ENCODE assay signal across 7 cellular contexts in genomic region chr19:46955114-46955812, GRCh38.
DNase-seq lines count a peak whose midpoint lies in the region; ATAC-seq lines count a peak whose summit lies in the region.

No MANE protein-coding gene starts in this region.

- H3K27me3 Mint-ChIP-seq in dendritic cell treated with granulocyte-macrophage colony-stimulating factor and Interleukin-4, amounts not matched to agents 40 ng/mL and 50 ng/mL, for 4 days = no peaks in the 10 kb centered on the region

- H3K27ac ChIP-seq in rectal smooth muscle tissue (ENCODE audit: low read depth, low read length) = no peak overlapping the region

- no peaks in the 10 kb centered on the region for H3K27me3 ChIP-seq in rectal smooth muscle tissue (ENCODE audit: control insufficient read depth, insufficient read depth, low read length)

- H3K9ac ChIP-seq in rectal smooth muscle tissue (ENCODE audit: low read length) = no peak overlapping the region

- peaks cover 20% of the 10 kb centered on the region for H3K36me3 Mint-ChIP-seq in dendritic cell treated with granulocyte-macrophage colony-stimulating factor and Interleukin-4, amounts not matched to agents 40 ng/mL and 50 ng/mL, for 4 days (ENCODE audit: low read depth)

- no peaks in the 10 kb centered on the region for H3K9me3 Mint-ChIP-seq in dendritic cell treated with granulocyte-macrophage colony-stimulating factor and Interleukin-4, amounts not matched to agents 40 ng/mL and 50 ng/mL, for 4 days

- H3K4me3 ChIP-seq in rectal smooth muscle tissue (ENCODE audit: low read length) = peak overlapping the region; percentile 12

- DNase-seq in T-helper 1 cell (peak in 3 of 5 donors; percentile 22 to 85 (median 26)), NCI-H2171 treated with DMSO at 0.1 percent for 48 hours (lab: John Stamatoyannopoulos, UW) (no peak), DMS 273 (lab: John Stamatoyannopoulos, UW; ENCODE audit: unreplicated experiment) (no peak), activated gamma-delta T cell treated with Interleukin-2 at 50 U/mL for 16 hours (no peak)

- no peaks in the 10 kb centered on the region for H3K36me3 ChIP-seq in rectal smooth muscle tissue (ENCODE audit: control insufficient read depth, insufficient read depth, low read length)

- peaks cover 28% of the 10 kb centered on the region for H3K4me1 Mint-ChIP-seq in dendritic cell treated with granulocyte-macrophage colony-stimulating factor and Interleukin-4, amounts not matched to agents 40 ng/mL and 50 ng/mL, for 4 days (ENCODE audit: low read depth)

- intact Hi-C loops in dendritic cell treated with granulocyte-macrophage colony-stimulating factor and Interleukin-4, amounts not matched to agents 40 ng/mL and 50 ng/mL, for 4 days (cut with micrococcal nuclease) = no loop called here

- peak; percentile 39 for ATAC-seq in HG03175 (IDR thresholded peaks at IDR 0.05; ENCODE audit: unreplicated experiment)

- peaks cover 3% of the 10 kb centered on the region for H3K4me1 ChIP-seq in rectal smooth muscle tissue (ENCODE audit: control insufficient read depth, insufficient read depth, low read length)

- peak overlapping the region; percentile 89 for H3K27ac Mint-ChIP-seq in dendritic cell treated with granulocyte-macrophage colony-stimulating factor and Interleukin-4, amounts not matched to agents 40 ng/mL and 50 ng/mL, for 4 days

- peak overlapping the region; percentile 55 for H3K4me3 Mint-ChIP-seq in dendritic cell treated with granulocyte-macrophage colony-stimulating factor and Interleukin-4, amounts not matched to agents 40 ng/mL and 50 ng/mL, for 4 days

Comparison
In these comparisons a context has a peak if more than half of its experiments do, and no peak if none do; other contexts are left out.
1. DNase-seq: peak in T-helper 1 cell (3 of 5); none in NCI-H2171 treated with DMSO at 0.1 percent for 48 hours (single experiment), DMS 273 (single experiment) and activated gamma-delta T cell treated with Interleukin-2 at 50 U/mL for 16 hours (single experiment).